Comparison of ENCODE assay signal across 2 cellular contexts in the genomic region with DNA sequence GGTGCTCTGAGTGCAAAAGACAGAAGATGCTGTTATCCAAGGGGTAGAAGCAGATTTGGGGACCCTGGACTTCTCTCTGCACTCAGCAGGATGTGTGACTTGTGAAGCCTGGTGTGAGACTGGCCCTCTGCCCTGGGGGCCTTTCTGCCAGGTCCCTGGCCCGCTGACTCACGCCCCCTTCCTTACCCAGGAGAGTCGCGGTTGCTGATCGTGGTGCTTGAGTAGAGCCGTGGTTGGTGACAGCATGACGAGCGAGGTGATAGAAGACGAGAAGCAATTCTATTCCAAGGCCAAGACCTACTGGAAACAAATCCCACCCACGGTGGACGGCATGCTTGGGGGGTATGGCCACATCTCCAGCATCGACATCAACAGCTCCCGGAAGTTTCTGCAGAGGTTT.
TF ChIP-seq lines count a peak whose summit lies in the region.

No MANE protein-coding gene starts in this region.

TF ChIP-seq in HEK293, 187 proteins besides CTCF, POLR2A, EP300 and RAD21:
- TF ChIP-seq ZNF776 (tag by site-specific recombination; IDR thresholded peaks at IDR 0.05; ENCODE audit: borderline replicate concordance) (no peak), GLIS2 (tag by site-specific recombination; IDR thresholded peaks at IDR 0.05) (peak; percentile 23; the same call in 1 of the 2 replicates)

TF ChIP-seq in GM12878, 131 proteins besides CTCF, POLR2A, EP300 and RAD21:
- TF ChIP-seq, protein P1, sequence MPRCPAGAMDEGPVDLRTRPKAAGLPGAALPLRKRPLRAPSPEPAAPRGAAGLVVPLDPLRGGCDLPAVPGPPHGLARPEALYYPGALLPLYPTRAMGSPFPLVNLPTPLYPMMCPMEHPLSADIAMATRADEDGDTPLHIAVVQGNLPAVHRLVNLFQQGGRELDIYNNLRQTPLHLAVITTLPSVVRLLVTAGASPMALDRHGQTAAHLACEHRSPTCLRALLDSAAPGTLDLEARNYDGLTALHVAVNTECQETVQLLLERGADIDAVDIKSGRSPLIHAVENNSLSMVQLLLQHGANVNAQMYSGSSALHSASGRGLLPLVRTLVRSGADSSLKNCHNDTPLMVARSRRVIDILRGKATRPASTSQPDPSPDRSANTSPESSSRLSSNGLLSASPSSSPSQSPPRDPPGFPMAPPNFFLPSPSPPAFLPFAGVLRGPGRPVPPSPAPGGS (IDR thresholded peaks at IDR 0.05; ENCODE audit: borderline replicate concordance, insufficient read depth, low read depth, low read length, poor library complexity, severe bottlenecking) = peak; percentile 36
- TF ChIP-seq, protein P2, sequence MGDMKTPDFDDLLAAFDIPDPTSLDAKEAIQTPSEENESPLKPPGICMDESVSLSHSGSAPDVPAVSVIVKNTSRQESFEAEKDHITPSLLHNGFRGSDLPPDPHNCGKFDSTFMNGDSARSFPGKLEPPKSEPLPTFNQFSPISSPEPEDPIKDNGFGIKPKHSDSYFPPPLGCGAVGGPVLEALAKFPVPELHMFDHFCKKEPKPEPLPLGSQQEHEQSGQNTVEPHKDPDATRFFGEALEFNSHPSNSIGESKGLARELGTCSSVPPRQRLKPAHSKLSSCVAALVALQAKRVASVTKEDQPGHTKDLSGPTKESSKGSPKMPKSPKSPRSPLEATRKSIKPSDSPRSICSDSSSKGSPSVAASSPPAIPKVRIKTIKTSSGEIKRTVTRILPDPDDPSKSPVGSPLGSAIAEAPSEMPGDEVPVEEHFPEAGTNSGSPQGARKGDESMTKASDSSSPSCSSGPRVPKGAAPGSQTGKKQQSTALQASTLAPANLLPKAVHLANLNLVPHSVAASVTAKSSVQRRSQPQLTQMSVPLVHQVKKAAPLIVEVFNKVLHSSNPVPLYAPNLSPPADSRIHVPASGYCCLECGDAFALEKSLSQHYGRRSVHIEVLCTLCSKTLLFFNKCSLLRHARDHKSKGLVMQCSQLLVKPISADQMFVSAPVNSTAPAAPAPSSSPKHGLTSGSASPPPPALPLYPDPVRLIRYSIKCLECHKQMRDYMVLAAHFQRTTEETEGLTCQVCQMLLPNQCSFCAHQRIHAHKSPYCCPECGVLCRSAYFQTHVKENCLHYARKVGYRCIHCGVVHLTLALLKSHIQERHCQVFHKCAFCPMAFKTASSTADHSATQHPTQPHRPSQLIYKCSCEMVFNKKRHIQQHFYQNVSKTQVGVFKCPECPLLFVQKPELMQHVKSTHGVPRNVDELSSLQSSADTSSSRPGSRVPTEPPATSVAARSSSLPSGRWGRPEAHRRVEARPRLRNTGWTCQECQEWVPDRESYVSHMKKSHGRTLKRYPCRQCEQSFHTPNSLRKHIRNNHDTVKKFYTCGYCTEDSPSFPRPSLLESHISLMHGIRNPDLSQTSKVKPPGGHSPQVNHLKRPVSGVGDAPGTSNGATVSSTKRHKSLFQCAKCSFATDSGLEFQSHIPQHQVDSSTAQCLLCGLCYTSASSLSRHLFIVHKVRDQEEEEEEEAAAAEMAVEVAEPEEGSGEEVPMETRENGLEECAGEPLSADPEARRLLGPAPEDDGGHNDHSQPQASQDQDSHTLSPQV (IDR thresholded peaks at IDR 0.05) = no peak
